16 cellular contexts compared by ENCODE assay signal in the genomic region with DNA sequence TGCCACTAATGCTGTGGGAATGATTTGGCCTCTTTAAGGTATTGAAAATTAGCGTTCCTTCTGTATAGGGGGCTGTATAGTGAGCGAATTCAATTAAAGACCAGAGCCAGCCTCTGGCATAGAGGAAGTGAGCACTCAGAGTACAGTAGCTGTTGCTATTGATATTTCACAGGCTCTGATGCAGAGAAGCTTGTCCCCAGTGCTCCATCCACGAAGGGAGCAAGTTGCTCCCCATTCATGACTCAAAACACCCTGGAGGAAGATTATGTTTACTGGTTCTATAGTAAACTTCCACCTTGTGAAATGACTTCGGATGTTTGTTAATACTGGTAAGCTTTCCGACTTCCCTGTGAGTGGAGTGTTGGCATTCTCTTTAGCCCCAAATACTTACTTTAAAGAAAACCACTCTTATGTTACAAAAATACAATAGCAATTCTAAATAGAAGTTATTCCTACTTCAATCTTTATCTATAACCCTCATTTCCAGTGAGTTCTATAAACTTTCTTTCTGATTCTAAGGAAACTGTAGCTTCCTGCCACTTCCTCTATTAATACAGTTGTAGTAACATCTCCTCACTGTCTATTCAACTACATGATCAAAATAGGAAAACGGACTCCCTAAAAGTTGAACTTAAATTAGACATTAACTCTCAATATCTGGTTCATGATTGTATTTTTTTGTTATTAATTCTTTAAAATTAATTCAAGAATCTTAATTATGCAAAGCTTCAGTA. TPM values are rescaled to one million over a fixed set of nuclear protein-coding genes. Genes with fewer than 3 reads are reported as not detected.
DNase-seq lines count a peak whose midpoint lies in the region; ATAC-seq, FAIRE-seq and TF ChIP-seq lines count a peak whose summit lies in the region.
"Had no signal": no experiment of that assay in that cellular context is flagged by ENCODE, and none has a peak within 500 bp of the region (broad histone marks: within the 10 kb centered on the region; RNA-seq: fewer than 3 reads in every experiment).

No MANE protein-coding gene starts in this region.

- DNase-seq in SJSA1 (ENCODE audit: low read depth in 1 of 2, low spot score in 2 of 2) (no peak), lower lobe of right lung (no peak), midbrain (lab: John Stamatoyannopoulos, UW) (no peak), GM12892 (ENCODE audit: insufficient read length) (no peak), NCI-H526 (lab: John Stamatoyannopoulos, UW) (no peak)
- no peak for DNase-seq in natural killer cell treated with Interleukin-12 subunit alpha and Interleukin-12 subunit beta and Interleukin-15 and Interleukin-18, amount 100 ng/mL, for 72 hours (ENCODE audit: low spot score)
- DNase-seq: activated CD4-positive, alpha-beta T cell treated with anti-CD3 and anti-CD28 coated beads, Interleukin-2, amount 10 ng/mL, durations not matched to agents 24 days and 14 days; activated gamma-delta T cell; CD4-positive, CD25-positive, alpha-beta regulatory T cell; left ventricle myocardium inferior; stimulated activated CD4-positive, alpha-beta T cell treated with anti-CD3 and anti-CD28 coated beads, Interleukin-4, amount 100 ng/mL, for 1 hour had no signal

- no peak for TF ChIP-seq CTCF in lower lobe of right lung (IDR thresholded peaks at IDR 0.05)

- H3K9me3 Mint-ChIP-seq in natural killer cell treated with Interleukin-12 subunit alpha and Interleukin-12 subunit beta and Interleukin-15 and Interleukin-18, amount 100 ng/mL, for 72 hours = no peaks in the 10 kb centered on the region
- H3K9me3 Mint-ChIP-seq: activated CD4-positive, alpha-beta T cell treated with anti-CD3 and anti-CD28 coated beads, Interleukin-2, amount 10 ng/mL, durations not matched to agents 24 days and 14 days; CD4-positive, CD25-positive, alpha-beta regulatory T cell; central memory CD8-positive, alpha-beta T cell; IgD-negative memory B cell had no signal

- peaks cover 4 to 8% of the 10 kb centered on the region in 2 donors for H3K4me1 Mint-ChIP-seq in natural killer cell treated with Interleukin-12 subunit alpha and Interleukin-12 subunit beta and Interleukin-15 and Interleukin-18, amount 100 ng/mL, for 72 hours (ENCODE audit: low read depth in 2 of 2)
- H3K4me1 Mint-ChIP-seq: central memory CD8-positive, alpha-beta T cell had no signal

- no peak for TF ChIP-seq POLR2A in GM12892 (IDR thresholded peaks at IDR 0.05; ENCODE audit: low read depth, low read length)

- H3K4me3 Mint-ChIP-seq in natural killer cell treated with Interleukin-12 subunit alpha and Interleukin-12 subunit beta and Interleukin-15 and Interleukin-18, amount 100 ng/mL, for 72 hours = no peak overlapping the region
- H3K4me3 Mint-ChIP-seq: activated CD4-positive, alpha-beta T cell treated with anti-CD3 and anti-CD28 coated beads, Interleukin-2, amount 10 ng/mL, durations not matched to agents 24 days and 14 days; CD4-positive, CD25-positive, alpha-beta regulatory T cell; central memory CD8-positive, alpha-beta T cell had no signal

- no peaks in the 10 kb centered on the region for H3K36me3 Mint-ChIP-seq in natural killer cell treated with Interleukin-12 subunit alpha and Interleukin-12 subunit beta and Interleukin-15 and Interleukin-18, amount 100 ng/mL, for 72 hours

- H3K27me3 Mint-ChIP-seq in natural killer cell treated with Interleukin-12 subunit alpha and Interleukin-12 subunit beta and Interleukin-15 and Interleukin-18, amount 100 ng/mL, for 72 hours = peaks cover 0 to 5% of the 10 kb centered on the region in 2 donors
- H3K27me3 Mint-ChIP-seq: activated CD4-positive, alpha-beta T cell treated with anti-CD3 and anti-CD28 coated beads, Interleukin-2, amount 10 ng/mL, durations not matched to agents 24 days and 14 days; CD4-positive, CD25-positive, alpha-beta regulatory T cell; central memory CD8-positive, alpha-beta T cell; IgD-negative memory B cell had no signal

- peaks cover 67% of the 10 kb centered on the region for H3K4me1 ChIP-seq in SJSA1 (replicated peaks)
- H3K4me1 ChIP-seq in lower lobe of right lung = peaks cover 18% of the 10 kb centered on the region
- H3K4me1 ChIP-seq: left ventricle myocardium inferior, parathyroid adenoma had no signal

- intact Hi-C loops in lower lobe of right lung (cut with DNase I) = no loop called here

- H3K27ac ChIP-seq in SJSA1 (peak overlapping the region; percentile 4), lower lobe of right lung (no peak overlapping the region)
- H3K27ac ChIP-seq: left ventricle myocardium inferior, parathyroid adenoma had no signal

- no peak overlapping the region for H3K27ac Mint-ChIP-seq in natural killer cell treated with Interleukin-12 subunit alpha and Interleukin-12 subunit beta and Interleukin-15 and Interleukin-18, amount 100 ng/mL, for 72 hours
- H3K27ac Mint-ChIP-seq: activated CD4-positive, alpha-beta T cell treated with anti-CD3 and anti-CD28 coated beads, Interleukin-2, amount 10 ng/mL, durations not matched to agents 24 days and 14 days; CD4-positive, CD25-positive, alpha-beta regulatory T cell; IgD-negative memory B cell had no signal

- H3K4me3 ChIP-seq in SJSA1 (no peak overlapping the region), lower lobe of right lung (no peak overlapping the region)
- H3K4me3 ChIP-seq: left ventricle myocardium inferior had no signal

- ATAC-seq in GM18498 (IDR thresholded peaks at IDR 0.05; ENCODE audit: unreplicated experiment) = peak; percentile 64
- ATAC-seq in HG02885 (IDR thresholded peaks at IDR 0.05; ENCODE audit: poor library complexity, unreplicated experiment) = peak; percentile 59
- peak; percentile 41 to 44 for ATAC-seq in lower lobe of right lung
- no peak for ATAC-seq in natural killer cell treated with Interleukin-12 subunit alpha and Interleukin-12 subunit beta and Interleukin-15 and Interleukin-18, amount 100 ng/mL, for 72 hours

- H3K36me3 ChIP-seq in SJSA1 (no peaks in the 10 kb centered on the region), lower lobe of right lung (no peaks in the 10 kb centered on the region)
- H3K36me3 ChIP-seq: left ventricle myocardium inferior had no signal

- no peak for FAIRE-seq in GM12892 (lab: Jason Lieb, UNC)

- H3K9me3 ChIP-seq in SJSA1 (replicated peaks) (no peaks in the 10 kb centered on the region), lower lobe of right lung (no peaks in the 10 kb centered on the region)
- H3K9me3 ChIP-seq: left ventricle myocardium inferior had no signal

- no peaks in the 10 kb centered on the region for H3K27me3 ChIP-seq in SJSA1 (replicated peaks)
- no peaks in the 10 kb centered on the region for H3K27me3 ChIP-seq in lower lobe of right lung (ENCODE audit: low read depth)

RNA-seq across cellular contexts. Expression of gene ZNF281, which starts 46.5 kb away (rescaled TPM):
- 25.1 and 32.0 TPM in 2 replicates for total RNA-seq in SJSA1 (2014; rRNA removed; shearing (Covaris generic))
- 18.2 TPM for total RNA-seq in lower lobe of right lung
- total RNA-seq in natural killer cell treated with Interleukin-12 subunit alpha and Interleukin-12 subunit beta and Interleukin-15 and Interleukin-18, amount 100 ng/mL, for 72 hours = 10 to 100 TPM; 29.8 to 31.3 TPM
- 12.0 TPM for polyA plus RNA-seq in GM12892 (2012; ENCODE audit: missing spikeins)

Comparison
In these comparisons a context has a peak if more than half of its experiments do, and no peak if none do; other contexts are left out.
1. ATAC-seq: peak in GM18498 (single experiment), HG02885 (single experiment) and lower lobe of right lung (2 of 2); none in natural killer cell treated with Interleukin-12 subunit alpha and Interleukin-12 subunit beta and Interleukin-15 and Interleukin-18, amount 100 ng/mL, for 72 hours (0 of 2).